Comparison of ENCODE assay signal across 12 cellular contexts in the genomic region with DNA sequence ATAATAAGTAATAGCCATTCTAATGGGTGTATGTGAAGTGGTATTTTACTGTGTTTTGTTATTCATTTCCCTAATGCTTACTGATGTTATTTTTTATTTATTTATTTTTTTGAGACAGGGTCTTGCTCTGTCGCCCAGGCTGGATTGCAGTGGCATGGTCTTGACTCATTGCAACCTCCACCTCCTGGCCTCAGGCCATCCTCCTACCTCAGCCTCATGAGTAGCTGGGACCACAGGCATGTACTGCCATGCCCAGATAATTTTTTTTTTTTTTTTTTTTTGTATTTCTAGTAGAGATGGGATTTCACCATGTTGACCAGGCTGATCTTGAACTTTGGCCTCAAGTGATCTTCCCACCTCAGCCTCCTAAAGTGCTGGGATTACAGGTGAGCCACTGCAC. TPM values are rescaled to one million over a fixed set of nuclear protein-coding genes. Genes with fewer than 3 reads are reported as not detected.
DNase-seq lines count a peak whose midpoint lies in the region; FAIRE-seq and TF ChIP-seq lines count a peak whose summit lies in the region.
"Not testable (repeated sequence)": the region's sequence is repeated elsewhere in the genome, so short reads cannot be mapped to it uniquely, and the experiment has no call there.
"Had no signal": no experiment of that assay in that cellular context is flagged by ENCODE, and none has a peak within 500 bp of the region (broad histone marks: within the 10 kb centered on the region; RNA-seq: fewer than 3 reads in every experiment).

No MANE protein-coding gene starts in this region.

- POLR2A ChIA-PET in MCF 10A (lab: Yijun Ruan, JAX), result not testable (repeated sequence)

- H3K4me1 ChIP-seq in keratinocyte (ENCODE audit: control insufficient read depth, extremely low read depth, insufficient read depth, low read length), result not testable (repeated sequence)

- H3K27ac Mint-ChIP-seq in MCF 10A (ENCODE audit: low read depth, unreplicated experiment), result not testable (repeated sequence)

- H2AFZ ChIP-seq in keratinocyte (ENCODE audit: control insufficient read depth, low read length), result not testable (repeated sequence)

- H3K27ac ChIP-seq in keratinocyte (ENCODE audit: control insufficient read depth, insufficient read depth, low read length), result not testable (repeated sequence)

- dilution Hi-C loops in keratinocyte (cut with MboI; ENCODE audit: extremely low pct_ligation_motif_present, low sequenced_read_pairs), result not testable (repeated sequence)

- H3K9me1 ChIP-seq in keratinocyte (ENCODE audit: control insufficient read depth, extremely low read depth, insufficient read depth, low read length), result not testable (repeated sequence)

- BruUV-seq in MCF 10A (replicated peaks; lab: Mats Ljungman, UMichigan), result not testable (repeated sequence)

- H3K36me3 ChIP-seq in keratinocyte (ENCODE audit: control insufficient read depth in 2 of 2, extremely low read depth in 1 of 2, insufficient read depth in 2 of 2, low read length in 2 of 2), result not testable (repeated sequence)

- FAIRE-seq in keratinocyte (lab: Jason Lieb, UNC), result not testable (repeated sequence)

- not testable (repeated sequence) for H4K20me1 ChIP-seq in keratinocyte (ENCODE audit: control insufficient read depth, extremely low read depth, insufficient read depth, low read length)

- TF ChIP-seq CTCF in MCF 10A (IDR thresholded peaks at IDR 0.05; ENCODE audit: unreplicated experiment); epithelial cell of esophagus (IDR thresholded peaks at IDR 0.05; ENCODE audit: insufficient read depth, low read depth, low read length, missing control alignments); keratinocyte (optimal IDR thresholded peaks at IDR 0.05 in 1 of 3, IDR thresholded peaks at IDR 0.05 in 1 of 3, conservative IDR thresholded peaks at IDR 0.05 in 1 of 3; ENCODE audit: extremely low read depth in 1 of 3, insufficient read depth in 2 of 3, low read length in 3 of 3): not testable (repeated sequence)

- intact Hi-C loops in MCF 10A (cut with micrococcal nuclease), result not testable (repeated sequence)

- H3K9me3 Mint-ChIP-seq in MCF 10A (ENCODE audit: unreplicated experiment), result not testable (repeated sequence)

- not testable (repeated sequence) for H3K36me3 Mint-ChIP-seq in MCF 10A (ENCODE audit: insufficient read depth, unreplicated experiment)

- H3K27me3 Mint-ChIP-seq in MCF 10A (ENCODE audit: insufficient read depth, unreplicated experiment), result not testable (repeated sequence)

- H3K79me2 ChIP-seq in keratinocyte (ENCODE audit: control insufficient read depth, insufficient read depth, low read length), result not testable (repeated sequence)

- H3K9ac ChIP-seq in keratinocyte (ENCODE audit: control insufficient read depth, extremely low read depth, insufficient read depth, low read length), result not testable (repeated sequence)

- H3K27me3 ChIP-seq in keratinocyte (ENCODE audit: control insufficient read depth, extremely low read depth, insufficient read depth, low read length), result peaks cover 26% of the 10 kb centered on the region

- CTCF ChIA-PET in MCF 10A (lab: Yijun Ruan, JAX), result not testable (repeated sequence)

- not testable (repeated sequence) for H3K4me2 ChIP-seq in keratinocyte (ENCODE audit: control insufficient read depth, extremely low read depth, insufficient read depth, low read depth, low read length)

- peak; percentile 25 for DNase-seq in Daoy (ENCODE audit: low read depth)
- DNase-seq in M059J (ENCODE audit: low read depth), result peak; percentile 50
- DNase-seq in RPMI7951 (ENCODE audit: low read depth), result peak; percentile 24
- peak; percentile 34 for DNase-seq in MCF 10A (ENCODE audit: unreplicated experiment)
- peak; percentile 52 for DNase-seq in epithelial cell of esophagus (ENCODE audit: low read depth)
- peak; percentile 45 for DNase-seq in keratinocyte (ENCODE audit: low read depth, low spot score)

- not testable (repeated sequence) for H3K4me3 Mint-ChIP-seq in MCF 10A (ENCODE audit: unreplicated experiment)

- H3K9me3 ChIP-seq in keratinocyte (ENCODE audit: control insufficient read depth, low read depth, low read length), result not testable (repeated sequence)

- not testable (repeated sequence) for H3K4me1 Mint-ChIP-seq in MCF 10A (ENCODE audit: insufficient read depth, unreplicated experiment)

- H3K4me3 ChIP-seq in epithelial cell of esophagus (ENCODE audit: low read length); keratinocyte (ENCODE audit: control insufficient read depth in 2 of 3, extremely low read depth in 1 of 3, insufficient read depth in 2 of 3, low read depth in 1 of 3, low read length in 3 of 3): not testable (repeated sequence)

RNA-seq across cellular contexts. Expression of a gene that starts 13.2 kb away (rescaled TPM):
- total RNA-seq in Daoy (2014; rRNA removed; shearing (Covaris generic)), result not detected in 2 replicates
- total RNA-seq in M059J (2014; rRNA removed; shearing (Covaris generic)), result not detected in 2 replicates
- total RNA-seq in RPMI7951 (2014; rRNA removed; shearing (Covaris generic)), result not detected in 2 replicates
- total RNA-seq in MCF 10A (2022), result not detected in 2 replicates
- not detected in 3 replicates for polyA plus RNA-seq in keratinocyte
- polyA plus RNA-seq in keratinocyte (2011; ENCODE audit: low read depth), result 1.3 TPM
- polyA plus RNA-seq in keratinocyte (2011; cell fraction: cytosol; rRNA removed), result not detected in 2 replicates
- polyA plus RNA-seq in keratinocyte (2011; cell fraction: nucleus; rRNA removed), result not detected in 2 replicates
- polyA plus RNA-seq in keratinocyte (2012; ENCODE audit: low replicate concordance), result 0.58 TPM in 1 of 2 replicates, not detected in the other
- polyA minus RNA-seq in keratinocyte, result not detected in 3 replicates
- polyA minus RNA-seq in keratinocyte (2011; cell fraction: cytosol; rRNA and poly(A)+ RNA removed), result not detected
- not detected in 2 replicates for polyA minus RNA-seq in keratinocyte (2011; cell fraction: nucleus; rRNA and poly(A)+ RNA removed)
- total RNA-seq: A172; A673; Caco-2; CD4-positive, CD25-positive, alpha-beta regulatory T cell; CD8-positive, alpha-beta T cell; HFFc6 had no signal
- polyA plus RNA-seq: CD4-positive, CD25-positive, alpha-beta regulatory T cell had no signal

RNA-seq across cellular contexts. Expression of a gene that starts 48.8 kb away (rescaled TPM):
- total RNA-seq in Daoy (2014; rRNA removed; shearing (Covaris generic)), result 18.3 and 44.3 TPM in 2 replicates
- total RNA-seq in M059J (2014; rRNA removed; shearing (Covaris generic)), result 31.4 and 34.8 TPM in 2 replicates
- 22.1 and 28.3 TPM in 2 replicates for total RNA-seq in RPMI7951 (2014; rRNA removed; shearing (Covaris generic))
- total RNA-seq in MCF 10A (2022), result 59.4 and 59.6 TPM in 2 replicates
- polyA plus RNA-seq in keratinocyte, result 14.8 to 21.9 TPM (median 16.9 TPM) in 3 replicates
- 44.5 TPM for polyA plus RNA-seq in keratinocyte (2011; ENCODE audit: low read depth)
- polyA plus RNA-seq in keratinocyte (2011; cell fraction: cytosol; rRNA removed), result 14.3 and 20.4 TPM in 2 replicates
- polyA plus RNA-seq in keratinocyte (2011; cell fraction: nucleus; rRNA removed), result 10.4 and 15.2 TPM in 2 replicates
- 14.9 and 45.3 TPM in 2 replicates for polyA plus RNA-seq in keratinocyte (2012; ENCODE audit: low replicate concordance)
- polyA minus RNA-seq in keratinocyte, result 3.3 to 10.7 TPM (median 8.0 TPM) in 3 replicates
- 32.6 TPM for polyA minus RNA-seq in keratinocyte (2011; cell fraction: cytosol; rRNA and poly(A)+ RNA removed)
- 24.2 and 24.7 TPM in 2 replicates for polyA minus RNA-seq in keratinocyte (2011; cell fraction: nucleus; rRNA and poly(A)+ RNA removed)
